22 cellular contexts compared by ENCODE assay signal in genomic region chrX:83934220-83934619, GRCh38.
DNase-seq lines count a peak whose midpoint lies in the region; TF ChIP-seq lines count a peak whose summit lies in the region.
"Had no signal": no experiment of that assay in that cellular context is flagged by ENCODE, and none has a peak within 500 bp of the region (broad histone marks: within the 10 kb centered on the region; RNA-seq: fewer than 3 reads in every experiment).

No MANE protein-coding gene starts in this region.

- H3K79me2 ChIP-seq in mesendoderm (ENCODE audit: control insufficient read depth, insufficient read depth, low read length), result no peaks in the 10 kb centered on the region

- no peak overlapping the region for H2BK15ac ChIP-seq in mesendoderm (replicated peaks; ENCODE audit: low read depth)

- H3K9ac ChIP-seq in mesendoderm (ENCODE audit: low read length), result no peak overlapping the region

- no peak overlapping the region for H3K4ac ChIP-seq in mesendoderm (ENCODE audit: low read depth, low read length)

- no peak overlapping the region for H4K8ac ChIP-seq in mesendoderm (ENCODE audit: low read depth, low read length)

- no peaks in the 10 kb centered on the region for H3K27me3 ChIP-seq in mesendoderm (ENCODE audit: insufficient read depth, low read length, poor library complexity)
- H3K27me3 ChIP-seq: heart right ventricle, uterus had no signal

- TF ChIP-seq CTCF in C4-2B (conservative IDR thresholded peaks at IDR 0.05), result peak; percentile 38

- in situ Hi-C loops in G401 (cut with HindIII; ENCODE audit: low sequenced_read_pairs), result no loop called here

- no peak overlapping the region for H3K4me3 ChIP-seq in mesendoderm (ENCODE audit: low read length)
- H3K4me3 ChIP-seq: adrenal gland, heart right ventricle, lung, prostate gland, SK-N-MC, uterus had no signal

- H3K27ac ChIP-seq in C4-2B (no peak overlapping the region), mesendoderm (ENCODE audit: low read depth, low read length) (no peak overlapping the region)
- H3K27ac ChIP-seq: adrenal gland, heart right ventricle, prostate gland, SK-N-MC, uterus had no signal

- no CpG with 5 or more reads among the region's 2 CpGs for WGBS in mesendoderm (ENCODE audit: extremely low coverage, insufficient coverage, low lambda C conversion rate)

- H3K4me1 ChIP-seq in mesendoderm (ENCODE audit: control insufficient read depth, low read depth, low read length), result no peaks in the 10 kb centered on the region
- H3K4me1 ChIP-seq: adrenal gland, heart right ventricle, prostate gland, uterus had no signal

- intact Hi-C loops in head of caudate nucleus (cut with DNase I), result no loop called here

- no peak overlapping the region for H4K5ac ChIP-seq in mesendoderm (ENCODE audit: low read length)

- H3K4me2 ChIP-seq in mesendoderm (ENCODE audit: low read length), result no peak overlapping the region

- H2BK120ac ChIP-seq in mesendoderm (ENCODE audit: low read depth, low read length), result no peak overlapping the region

- no peaks in the 10 kb centered on the region for H3K79me1 ChIP-seq in mesendoderm (ENCODE audit: low read length)

- no peaks in the 10 kb centered on the region for H3K36me3 ChIP-seq in mesendoderm (ENCODE audit: control insufficient read depth, insufficient read depth, low read length)
- H3K36me3 ChIP-seq: adrenal gland, heart right ventricle, prostate gland, uterus had no signal

- no peak overlapping the region for H3K23ac ChIP-seq in mesendoderm (ENCODE audit: low read length)

- no peak overlapping the region for H2BK5ac ChIP-seq in mesendoderm (ENCODE audit: low read length)

- DNase-seq in HT-29 (ENCODE audit: low spot score) (peak; percentile 16), RKO (ENCODE audit: low spot score) (peak; percentile 43), mesendoderm (peak; percentile 1), head of caudate nucleus (no peak), G401 (ENCODE audit: low spot score) (no peak), NCI-H1105 treated with DMSO at 0.1 percent for 48 hours (lab: John Stamatoyannopoulos, UW) (no peak), NCI-H2227 treated with DMSO at 0.1 percent for 48 hours (lab: John Stamatoyannopoulos, UW) (no peak)
- DNase-seq: activated CD4-positive, alpha-beta T cell treated with anti-CD3 and anti-CD28 coated beads, Interleukin-2, amount 10 ng/mL, durations not matched to agents 7 days and 5 days; activated CD8-positive, alpha-beta memory T cell treated with anti-CD3 and anti-CD28 coated beads, Interleukin-2, amount 50 U/mL, for 4 hours; activated effector memory CD4-positive, alpha-beta T cell treated with Interleukin-2 at 50 U/mL for 16 hours; adrenal gland; AML-193; GF-D8; heart right ventricle; NCI-H1694 treated with DMSO at 0.1 percent for 48 hours; NCI-H446 treated with DMSO at 0.1 percent for 48 hours; stimulated activated CD8-positive, alpha-beta memory T cell treated with anti-CD3 and anti-CD28 coated beads, Interleukin-4, amount 100 ng/mL, for 48 hours; uterus had no signal

- H2AK5ac ChIP-seq in mesendoderm (ENCODE audit: low read length), result no peak overlapping the region

- H3K56ac ChIP-seq in mesendoderm (ENCODE audit: low read length), result no peak overlapping the region

- no peak overlapping the region for H3K18ac ChIP-seq in mesendoderm (ENCODE audit: low read length)

Comparison
In these comparisons a context has a peak if more than half of its experiments do, and no peak if none do; other contexts are left out.
1. DNase-seq: peak in HT-29 (single experiment), RKO (single experiment) and mesendoderm (single experiment); none in head of caudate nucleus (0 of 42), G401 (single experiment), NCI-H1105 treated with DMSO at 0.1 percent for 48 hours (single experiment) and NCI-H2227 treated with DMSO at 0.1 percent for 48 hours (single experiment).